Comparison of ENCODE assay signal across 10 cellular contexts in the genomic region with DNA sequence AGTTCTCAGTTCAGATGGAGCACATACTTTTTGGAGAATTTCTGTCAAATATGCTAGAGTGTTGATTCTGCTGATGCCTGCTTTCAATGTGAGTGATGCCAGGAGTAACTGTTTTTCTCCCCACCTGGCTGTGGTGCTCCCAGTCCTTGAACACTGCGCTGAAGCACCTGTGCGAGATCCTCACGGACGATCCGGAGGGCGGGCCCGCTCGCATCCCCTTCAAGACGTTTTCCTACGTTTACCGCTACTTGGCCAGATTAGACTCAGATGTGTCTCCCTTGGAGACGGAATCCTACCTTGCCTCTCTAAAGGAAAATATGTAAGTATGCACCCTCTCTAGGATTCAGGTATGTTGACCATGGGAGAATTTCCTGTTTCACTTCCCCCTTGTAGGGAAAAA.
DNase-seq lines count a peak whose midpoint lies in the region; TF ChIP-seq lines count a peak whose summit lies in the region.
"Had no signal": no experiment of that assay in that cellular context is flagged by ENCODE, and none has a peak within 500 bp of the region (broad histone marks: within the 10 kb centered on the region; RNA-seq: fewer than 3 reads in every experiment).

No MANE protein-coding gene starts in this region.

- H3K36me3 Mint-ChIP-seq in nephron progenitor cell (ENCODE audit: low read depth): no peaks in the 10 kb centered on the region

- H3K27ac ChIP-seq in BLaER1 treated with 17β-estradiol and CSF1 and Interleukin-3, amounts not matched to agents 10 nM and 100 nM: 0 out of 22 replicates have a peak overlapping the region, but pooled peaks of 1 of the 11 experiments have one; percentile 1
- H3K27ac ChIP-seq in RWPE1: peak overlapping the region; percentile 72
- H3K27ac ChIP-seq: HL-60 had no signal

- POLR2A ChIA-PET in RWPE1 (lab: Yijun Ruan, JAX; ENCODE audit: low non-redundant PET): no interaction called here

- no peaks in the 10 kb centered on the region for H3K9me3 Mint-ChIP-seq in nephron progenitor cell
- H3K9me3 Mint-ChIP-seq: CD4-positive, CD25-positive, alpha-beta regulatory T cell had no signal

- H3K4me1 ChIP-seq in BLaER1 treated with 17β-estradiol and CSF1 and Interleukin-3, amounts not matched to agents 10 nM and 100 nM: peaks cover 24 to 56% (median 46%) of the 10 kb centered on the region in 10 experiments

- no peaks in the 10 kb centered on the region for H3K9me3 ChIP-seq in BLaER1 treated with 17β-estradiol and CSF1 and Interleukin-3, amounts not matched to agents 10 nM and 100 nM (replicated peaks in 1 of 11)

- DNase-seq in RWPE1 (ENCODE audit: low spot score): no peak
- DNase-seq in nephron progenitor cell: no peak
- no peak for DNase-seq in T-helper 9 cell
- no peak for DNase-seq in NCI-H2171 (lab: John Stamatoyannopoulos, UW)
- no peak for DNase-seq in NCI-H187 treated with DMSO at 0.1 percent for 48 hours (lab: John Stamatoyannopoulos, UW)
- DNase-seq: CD4-positive, CD25-positive, alpha-beta regulatory T cell; DMS53; GF-D8 had no signal

- H3K4me1 Mint-ChIP-seq in nephron progenitor cell: peaks cover 29% of the 10 kb centered on the region

- no peaks in the 10 kb centered on the region for H3K27me3 ChIP-seq in BLaER1 treated with 17β-estradiol and CSF1 and Interleukin-3, amounts not matched to agents 10 nM and 100 nM

- CTCF ChIA-PET in RWPE1 (lab: Yijun Ruan, JAX): no interaction called here

- H3K4me2 ChIP-seq in BLaER1 treated with 17β-estradiol and CSF1 and Interleukin-3, amounts not matched to agents 10 nM and 100 nM: peak overlapping the region in 9 of 11 experiments; percentile 1 to 75 (median 51); a peak in 16 of 22 replicates

- H3K27me3 Mint-ChIP-seq in nephron progenitor cell (ENCODE audit: low read depth, poor library complexity): peaks cover 18% of the 10 kb centered on the region

- no peak overlapping the region for H3K4me3 ChIP-seq in BLaER1 treated with 17β-estradiol and CSF1 and Interleukin-3, amounts not matched to agents 10 nM and 100 nM

- no peak overlapping the region for H3K4me3 Mint-ChIP-seq in nephron progenitor cell
- H3K4me3 Mint-ChIP-seq: CD4-positive, CD25-positive, alpha-beta regulatory T cell had no signal

- no peaks in the 10 kb centered on the region for H3K36me3 ChIP-seq in BLaER1 treated with 17β-estradiol and CSF1 and Interleukin-3, amounts not matched to agents 10 nM and 100 nM

- TF ChIP-seq CTCF in RWPE1 (conservative IDR thresholded peaks at IDR 0.05; ENCODE audit: low read depth) (no peak), nephron progenitor cell (IDR thresholded peaks at IDR 0.05) (no peak)

- peak overlapping the region in 1 of 11 experiments; percentile 7; a peak in 1 of 22 replicates for H3K9ac ChIP-seq in BLaER1 treated with 17β-estradiol and CSF1 and Interleukin-3, amounts not matched to agents 10 nM and 100 nM

- H3K27ac Mint-ChIP-seq in nephron progenitor cell: peak overlapping the region; percentile 58

- H4K20me1 ChIP-seq in BLaER1 treated with 17β-estradiol and CSF1 and Interleukin-3, amounts not matched to agents 10 nM and 100 nM: peaks cover 0 to 4% (median 0%) of the 10 kb centered on the region in 11 experiments; a peak in 1 of 22 replicates
